ENCODE assay signal across 1 cellular context in the genomic region with DNA sequence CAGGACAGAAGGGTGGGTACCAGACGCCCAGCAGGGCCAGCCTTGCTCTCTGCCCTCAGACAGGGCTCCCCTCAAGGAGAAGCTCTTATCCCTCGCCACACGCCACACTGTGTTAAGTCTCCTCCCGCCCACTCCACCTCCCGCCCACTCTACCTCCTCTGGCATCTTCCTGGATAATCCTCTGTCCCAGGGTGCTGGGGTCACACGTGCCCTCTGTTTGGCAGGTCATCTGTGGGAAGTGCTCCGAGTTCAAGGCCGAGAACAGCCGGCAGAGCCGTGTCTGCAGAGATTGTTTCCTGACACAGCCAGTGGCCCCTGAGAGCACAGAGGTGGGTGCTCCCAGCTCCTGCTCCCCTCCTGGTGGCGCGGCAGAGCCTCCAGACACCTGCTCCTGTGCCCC.
A peak's percentile ranks its signal among the peaks of the same experiment; 100 is the strongest.
TF ChIP-seq lines count a peak whose summit lies in the region.

No MANE protein-coding gene starts in this region.

TF ChIP-seq in HepG2, 621 proteins besides CTCF, POLR2A, EP300 and RAD21:
- TF ChIP-seq BHLHE40 (IDR thresholded peaks at IDR 0.05; ENCODE audit: low read length) (peak; percentile 84), NR2F2 (IDR thresholded peaks at IDR 0.05; ENCODE audit: borderline replicate concordance, low read depth) (0 out of 2 replicates have a peak, but pooled peaks have one; percentile 40), RXRA (CRISPR knock-in tag; IDR thresholded peaks at IDR 0.05) (peak; percentile 60), NR2C2 (CRISPR knock-in tag; IDR thresholded peaks at IDR 0.05; ENCODE audit: borderline replicate concordance) (peak; percentile 44; the same call in 1 of the 2 replicates), NR2F6 (IDR thresholded peaks at IDR 0.05) (peak; percentile 58), NR2F6 (CRISPR knock-in tag; IDR thresholded peaks at IDR 0.05) (peak; percentile 71), NR2F1 (CRISPR knock-in tag; IDR thresholded peaks at IDR 0.05) (peak; percentile 26 to 38; a peak in 2 of 4 replicates), RARA (CRISPR knock-in tag; IDR thresholded peaks at IDR 0.05) (peak; percentile 83), SOX6 (IDR thresholded peaks at IDR 0.05) (no peak), SOX6 (CRISPR knock-in tag; IDR thresholded peaks at IDR 0.05) (no peak), GABPB1 (CRISPR knock-in tag; IDR thresholded peaks at IDR 0.05) (no peak), HNF4A (CRISPR knock-in tag; IDR thresholded peaks at IDR 0.05) (peak; percentile 50; the same call in 1 of the 2 replicates), PITX1 (CRISPR knock-in tag; IDR thresholded peaks at IDR 0.05) (0 out of 2 replicates have a peak, but pooled peaks have one; percentile 38), ZNF263 (CRISPR knock-in tag; IDR thresholded peaks at IDR 0.05) (peak; percentile 94), GFI1 (CRISPR knock-in tag; IDR thresholded peaks at IDR 0.05; ENCODE audit: borderline replicate concordance) (peak; percentile 80; the same call in 1 of the 2 replicates), ZMAT3 (CRISPR knock-in tag; conservative IDR thresholded peaks at IDR 0.05) (no peak), CAMTA2 (CRISPR knock-in tag; IDR thresholded peaks at IDR 0.05; ENCODE audit: borderline replicate concordance) (no peak), KLF11 (CRISPR knock-in tag; IDR thresholded peaks at IDR 0.05) (no peak)
- TF ChIP-seq, protein P1, sequence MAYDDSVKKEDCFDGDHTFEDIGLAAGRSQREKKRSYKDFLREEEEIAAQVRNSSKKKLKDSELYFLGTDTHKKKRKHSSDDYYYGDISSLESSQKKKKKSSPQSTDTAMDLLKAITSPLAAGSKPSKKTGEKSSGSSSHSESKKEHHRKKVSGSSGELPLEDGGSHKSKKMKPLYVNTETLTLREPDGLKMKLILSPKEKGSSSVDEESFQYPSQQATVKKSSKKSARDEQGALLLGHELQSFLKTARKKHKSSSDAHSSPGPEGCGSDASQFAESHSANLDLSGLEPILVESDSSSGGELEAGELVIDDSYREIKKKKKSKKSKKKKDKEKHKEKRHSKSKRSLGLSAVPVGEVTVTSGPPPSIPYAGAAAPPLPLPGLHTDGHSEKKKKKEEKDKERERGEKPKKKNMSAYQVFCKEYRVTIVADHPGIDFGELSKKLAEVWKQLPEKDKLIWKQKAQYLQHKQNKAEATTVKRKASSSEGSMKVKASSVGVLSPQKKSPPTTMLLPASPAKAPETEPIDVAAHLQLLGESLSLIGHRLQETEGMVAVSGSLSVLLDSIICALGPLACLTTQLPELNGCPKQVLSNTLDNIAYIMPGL (CRISPR knock-in tag; IDR thresholded peaks at IDR 0.05; ENCODE audit: borderline replicate concordance in 1 of 2, low read depth in 1 of 2) = no peak
- TF ChIP-seq, protein P2, sequence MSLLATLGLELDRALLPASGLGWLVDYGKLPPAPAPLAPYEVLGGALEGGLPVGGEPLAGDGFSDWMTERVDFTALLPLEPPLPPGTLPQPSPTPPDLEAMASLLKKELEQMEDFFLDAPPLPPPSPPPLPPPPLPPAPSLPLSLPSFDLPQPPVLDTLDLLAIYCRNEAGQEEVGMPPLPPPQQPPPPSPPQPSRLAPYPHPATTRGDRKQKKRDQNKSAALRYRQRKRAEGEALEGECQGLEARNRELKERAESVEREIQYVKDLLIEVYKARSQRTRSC (CRISPR knock-in tag; IDR thresholded peaks at IDR 0.05; ENCODE audit: low read depth) = no peak
- TF ChIP-seq, protein P3, sequence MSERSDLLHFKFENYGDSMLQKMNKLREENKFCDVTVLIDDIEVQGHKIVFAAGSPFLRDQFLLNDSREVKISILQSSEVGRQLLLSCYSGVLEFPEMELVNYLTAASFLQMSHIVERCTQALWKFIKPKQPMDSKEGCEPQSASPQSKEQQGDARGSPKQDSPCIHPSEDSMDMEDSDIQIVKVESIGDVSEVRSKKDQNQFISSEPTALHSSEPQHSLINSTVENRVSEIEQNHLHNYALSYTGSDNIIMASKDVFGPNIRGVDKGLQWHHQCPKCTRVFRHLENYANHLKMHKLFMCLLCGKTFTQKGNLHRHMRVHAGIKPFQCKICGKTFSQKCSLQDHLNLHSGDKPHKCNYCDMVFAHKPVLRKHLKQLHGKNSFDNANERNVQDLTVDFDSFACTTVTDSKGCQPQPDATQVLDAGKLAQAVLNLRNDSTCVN (CRISPR knock-in tag; IDR thresholded peaks at IDR 0.05; ENCODE audit: borderline replicate concordance) = no peak
- TF ChIP-seq, protein P4, sequence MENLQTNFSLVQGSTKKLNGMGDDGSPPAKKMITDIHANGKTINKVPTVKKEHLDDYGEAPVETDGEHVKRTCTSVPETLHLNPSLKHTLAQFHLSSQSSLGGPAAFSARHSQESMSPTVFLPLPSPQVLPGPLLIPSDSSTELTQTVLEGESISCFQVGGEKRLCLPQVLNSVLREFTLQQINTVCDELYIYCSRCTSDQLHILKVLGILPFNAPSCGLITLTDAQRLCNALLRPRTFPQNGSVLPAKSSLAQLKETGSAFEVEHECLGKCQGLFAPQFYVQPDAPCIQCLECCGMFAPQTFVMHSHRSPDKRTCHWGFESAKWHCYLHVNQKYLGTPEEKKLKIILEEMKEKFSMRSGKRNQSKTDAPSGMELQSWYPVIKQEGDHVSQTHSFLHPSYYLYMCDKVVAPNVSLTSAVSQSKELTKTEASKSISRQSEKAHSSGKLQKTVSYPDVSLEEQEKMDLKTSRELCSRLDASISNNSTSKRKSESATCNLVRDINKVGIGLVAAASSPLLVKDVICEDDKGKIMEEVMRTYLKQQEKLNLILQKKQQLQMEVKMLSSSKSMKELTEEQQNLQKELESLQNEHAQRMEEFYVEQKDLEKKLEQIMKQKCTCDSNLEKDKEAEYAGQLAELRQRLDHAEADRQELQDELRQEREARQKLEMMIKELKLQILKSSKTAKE (CRISPR knock-in tag; IDR thresholded peaks at IDR 0.05; ENCODE audit: borderline replicate concordance) = 0 out of 2 replicates have a peak, but pooled peaks have one; percentile 22
- TF ChIP-seq, protein P5, sequence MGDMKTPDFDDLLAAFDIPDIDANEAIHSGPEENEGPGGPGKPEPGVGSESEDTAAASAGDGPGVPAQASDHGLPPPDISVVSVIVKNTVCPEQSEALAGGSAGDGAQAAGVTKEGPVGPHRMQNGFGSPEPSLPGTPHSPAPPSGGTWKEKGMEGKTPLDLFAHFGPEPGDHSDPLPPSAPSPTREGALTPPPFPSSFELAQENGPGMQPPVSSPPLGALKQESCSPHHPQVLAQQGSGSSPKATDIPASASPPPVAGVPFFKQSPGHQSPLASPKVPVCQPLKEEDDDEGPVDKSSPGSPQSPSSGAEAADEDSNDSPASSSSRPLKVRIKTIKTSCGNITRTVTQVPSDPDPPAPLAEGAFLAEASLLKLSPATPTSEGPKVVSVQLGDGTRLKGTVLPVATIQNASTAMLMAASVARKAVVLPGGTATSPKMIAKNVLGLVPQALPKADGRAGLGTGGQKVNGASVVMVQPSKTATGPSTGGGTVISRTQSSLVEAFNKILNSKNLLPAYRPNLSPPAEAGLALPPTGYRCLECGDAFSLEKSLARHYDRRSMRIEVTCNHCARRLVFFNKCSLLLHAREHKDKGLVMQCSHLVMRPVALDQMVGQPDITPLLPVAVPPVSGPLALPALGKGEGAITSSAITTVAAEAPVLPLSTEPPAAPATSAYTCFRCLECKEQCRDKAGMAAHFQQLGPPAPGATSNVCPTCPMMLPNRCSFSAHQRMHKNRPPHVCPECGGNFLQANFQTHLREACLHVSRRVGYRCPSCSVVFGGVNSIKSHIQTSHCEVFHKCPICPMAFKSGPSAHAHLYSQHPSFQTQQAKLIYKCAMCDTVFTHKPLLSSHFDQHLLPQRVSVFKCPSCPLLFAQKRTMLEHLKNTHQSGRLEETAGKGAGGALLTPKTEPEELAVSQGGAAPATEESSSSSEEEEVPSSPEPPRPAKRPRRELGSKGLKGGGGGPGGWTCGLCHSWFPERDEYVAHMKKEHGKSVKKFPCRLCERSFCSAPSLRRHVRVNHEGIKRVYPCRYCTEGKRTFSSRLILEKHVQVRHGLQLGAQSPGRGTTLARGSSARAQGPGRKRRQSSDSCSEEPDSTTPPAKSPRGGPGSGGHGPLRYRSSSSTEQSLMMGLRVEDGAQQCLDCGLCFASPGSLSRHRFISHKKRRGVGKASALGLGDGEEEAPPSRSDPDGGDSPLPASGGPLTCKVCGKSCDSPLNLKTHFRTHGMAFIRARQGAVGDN (CRISPR knock-in tag; IDR thresholded peaks at IDR 0.05) = peak; percentile 34
- TF ChIP-seq, protein P6, sequence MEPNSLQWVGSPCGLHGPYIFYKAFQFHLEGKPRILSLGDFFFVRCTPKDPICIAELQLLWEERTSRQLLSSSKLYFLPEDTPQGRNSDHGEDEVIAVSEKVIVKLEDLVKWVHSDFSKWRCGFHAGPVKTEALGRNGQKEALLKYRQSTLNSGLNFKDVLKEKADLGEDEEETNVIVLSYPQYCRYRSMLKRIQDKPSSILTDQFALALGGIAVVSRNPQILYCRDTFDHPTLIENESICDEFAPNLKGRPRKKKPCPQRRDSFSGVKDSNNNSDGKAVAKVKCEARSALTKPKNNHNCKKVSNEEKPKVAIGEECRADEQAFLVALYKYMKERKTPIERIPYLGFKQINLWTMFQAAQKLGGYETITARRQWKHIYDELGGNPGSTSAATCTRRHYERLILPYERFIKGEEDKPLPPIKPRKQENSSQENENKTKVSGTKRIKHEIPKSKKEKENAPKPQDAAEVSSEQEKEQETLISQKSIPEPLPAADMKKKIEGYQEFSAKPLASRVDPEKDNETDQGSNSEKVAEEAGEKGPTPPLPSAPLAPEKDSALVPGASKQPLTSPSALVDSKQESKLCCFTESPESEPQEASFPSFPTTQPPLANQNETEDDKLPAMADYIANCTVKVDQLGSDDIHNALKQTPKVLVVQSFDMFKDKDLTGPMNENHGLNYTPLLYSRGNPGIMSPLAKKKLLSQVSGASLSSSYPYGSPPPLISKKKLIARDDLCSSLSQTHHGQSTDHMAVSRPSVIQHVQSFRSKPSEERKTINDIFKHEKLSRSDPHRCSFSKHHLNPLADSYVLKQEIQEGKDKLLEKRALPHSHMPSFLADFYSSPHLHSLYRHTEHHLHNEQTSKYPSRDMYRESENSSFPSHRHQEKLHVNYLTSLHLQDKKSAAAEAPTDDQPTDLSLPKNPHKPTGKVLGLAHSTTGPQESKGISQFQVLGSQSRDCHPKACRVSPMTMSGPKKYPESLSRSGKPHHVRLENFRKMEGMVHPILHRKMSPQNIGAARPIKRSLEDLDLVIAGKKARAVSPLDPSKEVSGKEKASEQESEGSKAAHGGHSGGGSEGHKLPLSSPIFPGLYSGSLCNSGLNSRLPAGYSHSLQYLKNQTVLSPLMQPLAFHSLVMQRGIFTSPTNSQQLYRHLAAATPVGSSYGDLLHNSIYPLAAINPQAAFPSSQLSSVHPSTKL (CRISPR knock-in tag; IDR thresholded peaks at IDR 0.05) = 0 out of 2 replicates have a peak, but pooled peaks have one; percentile 10
